In the genomic region with DNA sequence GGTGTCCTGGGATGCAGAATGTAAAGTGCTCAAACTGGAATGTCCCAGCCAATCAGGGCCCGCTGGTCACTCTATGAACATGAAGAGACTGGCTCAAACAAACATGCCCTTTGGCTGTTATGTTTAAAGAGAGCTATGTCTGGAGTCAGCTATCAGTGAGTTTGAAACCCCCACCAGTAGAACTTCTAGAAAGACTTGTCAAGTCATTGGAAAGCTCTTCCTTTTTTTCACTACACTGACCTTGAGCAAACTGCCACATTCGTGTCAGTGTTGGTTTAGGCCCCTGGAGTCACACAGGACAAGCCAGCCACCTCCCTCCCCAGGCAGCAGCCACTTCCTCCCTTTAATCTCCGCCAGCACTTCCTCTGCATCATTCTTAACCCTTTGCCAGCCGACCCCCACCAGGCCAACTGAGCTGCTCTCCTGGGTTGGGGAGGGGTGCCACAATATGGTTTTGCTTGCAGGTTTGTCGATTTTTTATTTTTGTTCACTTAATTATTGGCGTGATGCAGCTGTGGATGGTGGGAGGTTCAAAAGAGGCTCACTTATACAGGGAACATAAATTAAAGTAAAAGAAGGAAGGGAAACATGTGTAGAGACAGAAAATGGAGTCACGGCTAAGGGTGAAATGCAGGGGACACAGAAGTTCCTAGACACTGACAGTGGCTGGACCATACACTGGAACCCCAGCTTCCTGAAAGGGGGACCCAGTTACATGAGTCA, we compare ENCODE assay signal across 8 cellular contexts. TPM values are rescaled to one million over a fixed set of nuclear protein-coding genes. Genes with fewer than 3 reads are reported as not detected.
DNase-seq lines count a peak whose midpoint lies in the region; ATAC-seq lines count a peak whose summit lies in the region.

No MANE protein-coding gene starts in this region.

- H3K27ac Mint-ChIP-seq in T-helper 1 cell treated with Interleukin-12 subunit alpha and Interleukin-12 subunit beta and Interleukin-4 antibody, amounts not matched to agents 30 μg/mL and 1 μg/mL, for 36 hours: peak overlapping the region; percentile 55

- intact Hi-C loops in left cardiac atrium (cut with DNase I) (no loop called here), sciatic nerve (cut with DNase I) (no loop called here)

- no peaks in the 10 kb centered on the region for H3K27me3 Mint-ChIP-seq in T-helper 1 cell treated with Interleukin-12 subunit alpha and Interleukin-12 subunit beta and Interleukin-4 antibody, amounts not matched to agents 30 μg/mL and 1 μg/mL, for 36 hours (ENCODE audit: low read depth)

- H3K9me3 Mint-ChIP-seq in T-helper 1 cell treated with Interleukin-12 subunit alpha and Interleukin-12 subunit beta and Interleukin-4 antibody, amounts not matched to agents 30 μg/mL and 1 μg/mL, for 36 hours: no peaks in the 10 kb centered on the region

- H3K36me3 Mint-ChIP-seq in T-helper 1 cell treated with Interleukin-12 subunit alpha and Interleukin-12 subunit beta and Interleukin-4 antibody, amounts not matched to agents 30 μg/mL and 1 μg/mL, for 36 hours (ENCODE audit: low read depth): no peaks in the 10 kb centered on the region

- peaks cover 15% of the 10 kb centered on the region for H3K4me1 Mint-ChIP-seq in T-helper 1 cell treated with Interleukin-12 subunit alpha and Interleukin-12 subunit beta and Interleukin-4 antibody, amounts not matched to agents 30 μg/mL and 1 μg/mL, for 36 hours (ENCODE audit: low read depth)

- ATAC-seq in GM18870 (IDR thresholded peaks at IDR 0.05; ENCODE audit: unreplicated experiment) (peak; percentile 40), left cardiac atrium (peak; percentile 53 to 74), sciatic nerve (peak; percentile 68), HG02938 (IDR thresholded peaks at IDR 0.05; ENCODE audit: unreplicated experiment) (no peak)

- peak overlapping the region; percentile 49 for H3K4me3 Mint-ChIP-seq in T-helper 1 cell treated with Interleukin-12 subunit alpha and Interleukin-12 subunit beta and Interleukin-4 antibody, amounts not matched to agents 30 μg/mL and 1 μg/mL, for 36 hours

- DNase-seq in left cardiac atrium (peak; percentile 65), sciatic nerve (ENCODE audit: low spot score) (no peak), NCI-H446 treated with DMSO at 0.1 percent for 48 hours (lab: John Stamatoyannopoulos, UW) (no peak), HuH-7 (ENCODE audit: low spot score) (no peak), HUDEP-2 (lab: John Stamatoyannopoulos, UW; ENCODE audit: unreplicated experiment in 76 of 76) (no peak)

RNA-seq across cellular contexts. Expression of a gene that starts 25.3 kb away (rescaled TPM):
- total RNA-seq in left cardiac atrium (10 to 100 TPM; 11.3 to 16.1 TPM), sciatic nerve (20.6 TPM)
